In the genomic region with DNA sequence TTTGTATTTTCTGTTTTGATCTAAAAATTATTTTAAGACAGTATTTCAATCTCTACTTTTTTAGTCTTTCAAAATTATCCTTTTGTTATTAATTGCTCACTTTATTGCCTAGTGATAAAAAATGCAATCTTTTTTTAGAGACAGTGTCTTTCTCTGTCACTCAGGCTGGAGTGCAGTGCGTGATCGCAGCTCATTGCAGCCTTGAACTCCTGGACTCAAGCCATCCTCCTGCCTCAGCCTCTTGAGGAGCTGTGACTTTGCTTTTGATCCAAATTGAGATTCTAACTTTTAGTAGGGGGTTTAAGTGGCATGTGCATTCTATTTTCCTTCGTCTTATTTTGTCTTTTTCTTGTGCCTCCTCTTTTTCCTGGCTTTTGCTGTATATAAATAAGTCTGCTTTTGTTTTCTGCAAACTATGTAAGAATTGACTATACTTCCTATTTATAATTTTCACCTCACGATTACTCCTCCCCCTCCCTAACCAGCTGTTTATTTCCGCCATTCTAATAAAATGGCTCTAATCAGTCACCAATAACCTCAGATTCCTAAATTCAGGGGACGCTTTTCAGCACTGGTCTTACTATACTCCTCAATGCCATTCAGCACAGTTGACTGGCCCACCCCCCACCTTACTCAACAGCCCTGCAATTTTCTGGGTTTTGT, we compare ENCODE assay signal across 22 cellular contexts. TPM values are rescaled to one million over a fixed set of nuclear protein-coding genes. Genes with fewer than 3 reads are reported as not detected.
A peak's percentile ranks its signal among the peaks of the same experiment; 100 is the strongest.
DNase-seq lines count a peak whose midpoint lies in the region; ATAC-seq, FAIRE-seq and TF ChIP-seq lines count a peak whose summit lies in the region.
"Had no signal": no experiment of that assay in that cellular context is flagged by ENCODE, and none has a peak within 500 bp of the region (broad histone marks: within the 10 kb centered on the region; RNA-seq: fewer than 3 reads in every experiment).

No MANE protein-coding gene starts in this region.

- no peak overlapping the region for H2AFZ ChIP-seq in osteoblast (ENCODE audit: low read length)
- H2AFZ ChIP-seq: GM23248, PC-9 had no signal

- H3K4me3 ChIP-seq in small intestine (ENCODE audit: low read depth in 1 of 2, low read length in 2 of 2) (no peak overlapping the region), osteoblast (ENCODE audit: insufficient read depth, low read length) (no peak overlapping the region)
- H3K4me3 ChIP-seq: GM23248, HAP-1, PC-9 had no signal

- H3K4me1 Mint-ChIP-seq in activated T-helper 17 cell treated with anti-CD3 and anti-CD28 coated beads, Interleukin-2, amount 50 U/mL, for 72 hours: peaks cover 10% of the 10 kb centered on the region

- no peak overlapping the region for H3K4me2 ChIP-seq in osteoblast (ENCODE audit: insufficient read depth, low read length)
- H3K4me2 ChIP-seq: PC-9 had no signal

- peaks cover 15% of the 10 kb centered on the region for H3K79me2 ChIP-seq in osteoblast (ENCODE audit: insufficient read depth, low read length)

- H3K27me3 ChIP-seq in small intestine (ENCODE audit: control insufficient read depth in 2 of 2, insufficient read depth in 2 of 2, low read length in 2 of 2) (no peaks in the 10 kb centered on the region), osteoblast (ENCODE audit: insufficient read depth, low read length) (no peaks in the 10 kb centered on the region)

- no peak overlapping the region for H3K4me3 Mint-ChIP-seq in activated T-helper 17 cell treated with anti-CD3 and anti-CD28 coated beads, Interleukin-2, amount 50 U/mL, for 72 hours

- intact Hi-C loops in sciatic nerve (cut with DNase I): no loop called here

- TF ChIP-seq CTCF in osteoblast (IDR thresholded peaks at IDR 0.05; ENCODE audit: extremely low read depth, low read depth, low read length): no peak

- DNase-seq in G401 (ENCODE audit: low spot score) (peak; percentile 50), sciatic nerve (ENCODE audit: low spot score) (no peak), small intestine (no peak), KG1 (lab: John Stamatoyannopoulos, UW) (no peak), osteoblast (ENCODE audit: insufficient read length, low spot score, missing footprints) (no peak)
- DNase-seq: Calu3; CD8-positive, alpha-beta memory T cell; DMS153; GM23248; MM.1S; NCI-H146; NCI-H226; NCI-H510A treated with DMSO at 0.1 percent for 48 hours; NCI-H748 treated with DMSO at 0.1 percent for 48 hours; PC-9; RPMI8226 had no signal

- in situ Hi-C loops in G401 (cut with HindIII; ENCODE audit: low sequenced_read_pairs): no loop called here

- ATAC-seq in activated T-helper 17 cell treated with anti-CD3 and anti-CD28 coated beads, Interleukin-2, amount 50 U/mL, for 72 hours (replicated peaks): no peak
- peak; percentile 13 for ATAC-seq in sciatic nerve
- ATAC-seq: SK-N-SH treated with all-trans-retinoic acid at 6 μM for 48 hours had no signal

- H3K9me3 Mint-ChIP-seq in activated T-helper 17 cell treated with anti-CD3 and anti-CD28 coated beads, Interleukin-2, amount 50 U/mL, for 72 hours: no peaks in the 10 kb centered on the region
- H3K9me3 Mint-ChIP-seq: CD8-positive, alpha-beta memory T cell had no signal

- H3K9me3 ChIP-seq in small intestine (ENCODE audit: control insufficient read depth, low read depth) (no peaks in the 10 kb centered on the region), osteoblast (ENCODE audit: low read depth, low read length) (no peaks in the 10 kb centered on the region)
- H3K9me3 ChIP-seq: HAP-1 had no signal

- H4K20me1 ChIP-seq in osteoblast (ENCODE audit: insufficient read depth, low read length): peaks cover 29% of the 10 kb centered on the region

- WGBS in small intestine, 3 donors: 76 to 90% (median 79%) methylated on average over 6 of the region's 6 CpGs

- H3K36me3 Mint-ChIP-seq in activated T-helper 17 cell treated with anti-CD3 and anti-CD28 coated beads, Interleukin-2, amount 50 U/mL, for 72 hours (ENCODE audit: low read depth): peaks cover 41% of the 10 kb centered on the region

- peak overlapping the region; percentile 14 for H3K27ac Mint-ChIP-seq in activated T-helper 17 cell treated with anti-CD3 and anti-CD28 coated beads, Interleukin-2, amount 50 U/mL, for 72 hours

- H3K27me3 Mint-ChIP-seq in activated T-helper 17 cell treated with anti-CD3 and anti-CD28 coated beads, Interleukin-2, amount 50 U/mL, for 72 hours: no peaks in the 10 kb centered on the region
- H3K27me3 Mint-ChIP-seq: CD8-positive, alpha-beta memory T cell had no signal

- H3K27ac ChIP-seq in small intestine (ENCODE audit: low read depth in 1 of 2, low read length in 1 of 2) (no peak overlapping the region), osteoblast (ENCODE audit: low read depth, low read length) (no peak overlapping the region)
- H3K27ac ChIP-seq: C4-2B, GM23248, PC-9 had no signal

- H3K36me3 ChIP-seq in small intestine (ENCODE audit: control insufficient read depth in 2 of 2, insufficient read depth in 2 of 2, low read length in 2 of 2): peaks cover 0 to 9% of the 10 kb centered on the region in 2 donors
- peaks cover 10% of the 10 kb centered on the region for H3K36me3 ChIP-seq in osteoblast (ENCODE audit: insufficient read depth, low read length)

- FAIRE-seq in islet of Langerhans (lab: Jason Lieb, UNC) (peak; percentile 93), small intestine (lab: Jason Lieb, UNC) (no peak)
- FAIRE-seq: GM18507 had no signal

- H3K4me1 ChIP-seq in small intestine (ENCODE audit: control insufficient read depth in 2 of 2, insufficient read depth in 1 of 2, low read depth in 1 of 2, low read length in 1 of 2) (no peaks in the 10 kb centered on the region), osteoblast (ENCODE audit: insufficient read depth, low read length) (no peaks in the 10 kb centered on the region)
- H3K4me1 ChIP-seq: HAP-1 had no signal

RNA-seq across cellular contexts. Expression of a gene that starts 32.3 kb away (rescaled TPM):
- 6.5 and 12.3 TPM in 2 replicates for total RNA-seq in G401 (2014; rRNA removed; shearing (Covaris generic))
- total RNA-seq in activated T-helper 17 cell treated with anti-CD3 and anti-CD28 coated beads, Interleukin-2, amount 50 U/mL, for 72 hours: 10 to 100 TPM in 1 of 2 donors, 1 to 10 TPM in 1; 9.1 to 19.0 TPM
- total RNA-seq in sciatic nerve: 94.6 TPM
- polyA plus RNA-seq in small intestine: 10 to 100 TPM; 15.2 to 33.7 (median 16.8) TPM
- total RNA-seq in osteoblast: 46.9 and 51.8 TPM in 2 replicates
